14 cellular contexts compared by ENCODE assay signal in genomic region chr1:234395297-234395696, GRCh38.
"Had no signal": no experiment of that assay in that cellular context is flagged by ENCODE, and none has a peak within 500 bp of the region (broad histone marks: within the 10 kb centered on the region; RNA-seq: fewer than 3 reads in every experiment).

No MANE protein-coding gene starts in this region.

- H3K27ac Mint-ChIP-seq: activated CD4-positive, alpha-beta T cell treated with anti-CD3 and anti-CD28 coated beads, Interleukin-2, amount 10 ng/mL, durations not matched to agents 7 days and 5 days; activated CD8-positive, alpha-beta memory T cell treated with anti-CD3 and anti-CD28 coated beads, Interleukin-2, amount 10 ng/mL, durations not matched to agents 7 days and 5 days; endodermal cell had no signal

- H3K4me1 ChIP-seq: uterus had no signal

- H3K27me3 Mint-ChIP-seq: activated CD4-positive, alpha-beta T cell treated with anti-CD3 and anti-CD28 coated beads, Interleukin-2, amount 10 ng/mL, durations not matched to agents 7 days and 5 days; activated CD8-positive, alpha-beta memory T cell treated with anti-CD3 and anti-CD28 coated beads, Interleukin-2, amount 10 ng/mL, durations not matched to agents 7 days and 5 days; brain; dendritic cell treated with granulocyte-macrophage colony-stimulating factor and Interleukin-4, amounts not matched to agents 40 ng/mL and 50 ng/mL, for 4 days had no signal

- H3K4me3 Mint-ChIP-seq: activated CD4-positive, alpha-beta T cell treated with anti-CD3 and anti-CD28 coated beads, Interleukin-2, amount 10 ng/mL, durations not matched to agents 7 days and 5 days; activated CD8-positive, alpha-beta memory T cell treated with anti-CD3 and anti-CD28 coated beads, Interleukin-2, amount 10 ng/mL, durations not matched to agents 7 days and 5 days; brain; dendritic cell treated with granulocyte-macrophage colony-stimulating factor and Interleukin-4, amounts not matched to agents 40 ng/mL and 50 ng/mL, for 4 days; endodermal cell had no signal

- H3K27ac ChIP-seq: uterus had no signal

- H3K36me3 ChIP-seq: uterus had no signal

- H3K4me1 Mint-ChIP-seq: brain, endodermal cell had no signal

- H3K27me3 ChIP-seq: uterus had no signal

- H3K4me3 ChIP-seq: uterus had no signal

- DNase-seq: activated CD4-positive, alpha-beta T cell treated with anti-CD3 and anti-CD28 coated beads, Interleukin-2, amount 10 ng/mL, durations not matched to agents 7 days and 5 days; activated CD8-positive, alpha-beta memory T cell treated with anti-CD3 and anti-CD28 coated beads, Interleukin-2, amount 10 ng/mL, durations not matched to agents 7 days and 5 days; activated gamma-delta T cell; activated T-cell treated with anti-CD3 and anti-CD28 coated beads, Interleukin-2, amount 50 U/mL, for 48 hours; endodermal cell; erythroblast; hippocampal formation; left ventricle myocardium superior; posterior cingulate gyrus; stimulated activated CD4-positive, alpha-beta T cell treated with anti-CD3 and anti-CD28 coated beads, Interleukin-15, amount 100 ng/mL, for 24 hours; stimulated activated CD4-positive, alpha-beta T cell treated with anti-CD3 and anti-CD28 coated beads, Interleukin-4, amount 100 ng/mL, for 24 hours; uterus had no signal

- H3K9me3 Mint-ChIP-seq: activated CD4-positive, alpha-beta T cell treated with anti-CD3 and anti-CD28 coated beads, Interleukin-2, amount 10 ng/mL, durations not matched to agents 7 days and 5 days; brain; dendritic cell treated with granulocyte-macrophage colony-stimulating factor and Interleukin-4, amounts not matched to agents 40 ng/mL and 50 ng/mL, for 4 days had no signal

- ATAC-seq: activated CD8-positive, alpha-beta memory T cell treated with anti-CD3 and anti-CD28 coated beads, Interleukin-2, amount 10 ng/mL, durations not matched to agents 7 days and 5 days; left ventricle myocardium superior had no signal

- H3K9me3 ChIP-seq: uterus had no signal
